ENCODE assay signal across 1 cellular context in genomic region chr2:15311926-15312325, GRCh38.
TF ChIP-seq lines count a peak whose summit lies in the region.

No MANE protein-coding gene starts in this region.

TF ChIP-seq in WTC11, 78 proteins besides CTCF, POLR2A, EP300 and RAD21:
- TF ChIP-seq HMGXB4 (CRISPR knock-in tag; IDR thresholded peaks at IDR 0.05) (no peak), ZNF425 (CRISPR knock-in tag; conservative IDR thresholded peaks at IDR 0.05) (no peak), NR1H2 (CRISPR knock-in tag; IDR thresholded peaks at IDR 0.05) (no peak)
